ENCODE assay signal across 5 cellular contexts in genomic region chr3:47180011-47180410, GRCh38. TPM values are rescaled to one million over a fixed set of nuclear protein-coding genes. Genes with fewer than 3 reads are reported as not detected.
DNase-seq lines count a peak whose midpoint lies in the region; ATAC-seq and TF ChIP-seq lines count a peak whose summit lies in the region.
"Not testable (repeated sequence)": the region's sequence is repeated elsewhere in the genome, so short reads cannot be mapped to it uniquely, and the experiment has no call there.

No MANE protein-coding gene starts in this region.

- not testable (repeated sequence) for H3K27ac Mint-ChIP-seq in osteocyte (ENCODE audit: unreplicated experiment)

- intact Hi-C loops in right lobe of liver (cut with DNase I), result not testable (repeated sequence)

- TF ChIP-seq CTCF in HEK293 (tag by site-specific recombination; IDR thresholded peaks at IDR 0.05); right lobe of liver (IDR thresholded peaks at IDR 0.05); lung (IDR thresholded peaks at IDR 0.05; ENCODE audit: control extremely low read depth, extremely low read depth); osteocyte (IDR thresholded peaks at IDR 0.05): not testable (repeated sequence)

- not testable (repeated sequence) for H3K27me3 Mint-ChIP-seq in osteocyte (ENCODE audit: unreplicated experiment)

- TF ChIP-seq POLR2A in right lobe of liver (IDR thresholded peaks at IDR 0.05), result not testable (repeated sequence)

- H3K4me3 Mint-ChIP-seq in osteocyte (ENCODE audit: unreplicated experiment), result not testable (repeated sequence)

- CTCF ChIA-PET in HEK293 (lab: Yijun Ruan, JAX), result not testable (repeated sequence)

- H3K4me3 ChIP-seq in HEK293 (ENCODE audit: low read depth, low read length); right lobe of liver; lung: not testable (repeated sequence)

- POLR2A ChIA-PET in HEK293 (lab: Yijun Ruan, JAX), result not testable (repeated sequence)

- not testable (repeated sequence) for H3K9me3 ChIP-seq in HEK293 (ENCODE audit: control insufficient read depth, insufficient read depth, low read depth, low read length); right lobe of liver; lung (ENCODE audit: control insufficient read depth in 2 of 2, insufficient read depth in 1 of 2, low read length in 1 of 2)

- H3K36me3 ChIP-seq in HEK293 (ENCODE audit: control insufficient read depth in 2 of 2, insufficient read depth in 1 of 2, low read length in 2 of 2), result peaks cover 5 to 19% of the 10 kb centered on the region in 2 experiments; a peak in 2 of 3 replicates
- not testable (repeated sequence) for H3K36me3 ChIP-seq in right lobe of liver; lung (ENCODE audit: control insufficient read depth in 2 of 2, insufficient read depth in 2 of 2, low read length in 2 of 2)

- WGBS in right lobe of liver (ENCODE audit: insufficient coverage, low coverage, low lambda C conversion rate, missing lambda C conversion rate), result 75% methylated on average over 12 of the region's 12 CpGs
- WGBS in lung, 2 donors, result 93 to 94% methylated on average over 12 of the region's 12 CpGs

- peak; percentile 34 for ATAC-seq in left lobe of liver
- ATAC-seq in right lobe of liver, result peak in 3 of 4 donors; percentile 13 to 75 (median 55)
- not testable (repeated sequence) for ATAC-seq in lung (ENCODE audit: insufficient read depth, low FRiP score)

- H3K4me1 ChIP-seq in HEK293 (ENCODE audit: control insufficient read depth, insufficient read depth, low read length); right lobe of liver; lung (ENCODE audit: control insufficient read depth in 2 of 2, insufficient read depth in 2 of 2, low read length in 2 of 2): not testable (repeated sequence)

- not testable (repeated sequence) for H3K4me1 Mint-ChIP-seq in osteocyte (ENCODE audit: unreplicated experiment)

- H3K36me3 Mint-ChIP-seq in osteocyte (ENCODE audit: unreplicated experiment), result not testable (repeated sequence)

- H3K9me3 Mint-ChIP-seq in osteocyte (ENCODE audit: unreplicated experiment), result not testable (repeated sequence)

- DNase-seq in left lobe of liver (ENCODE audit: low spot score) (peak; percentile 62), right lobe of liver (peak in 2 of 3 donors; percentile 40 to 54), lung (ENCODE audit: low spot score) (peak; percentile 31), osteocyte (ENCODE audit: extremely low spot score, unreplicated experiment) (peak; percentile 30)

- H3K27ac ChIP-seq in HEK293 (ENCODE audit: extremely low read depth, low read depth, low read length); right lobe of liver; lung (ENCODE audit: low read depth in 1 of 2, low read length in 1 of 2): not testable (repeated sequence)

- not testable (repeated sequence) for H3K27me3 ChIP-seq in right lobe of liver; lung (ENCODE audit: control insufficient read depth, insufficient read depth)

TF ChIP-seq in HEK293, 187 proteins besides CTCF, POLR2A, EP300 and RAD21:
- TF ChIP-seq ZNF335 (tag by site-specific recombination; conservative IDR thresholded peaks at IDR 0.05), result peak; percentile 43

RNA-seq across cellular contexts. Expression of gene SETD2, which starts 16.1 kb away (rescaled TPM):
- total RNA-seq in left lobe of liver (21.5 TPM), right lobe of liver (10 to 100 TPM; 20.3 to 27.0 (median 21.9) TPM), lung (100 to 1,000 TPM in 1 of 2 donors, 10 to 100 TPM in 1; 35.3 to 107 TPM), osteocyte (45.0 and 47.1 TPM in 2 replicates)
- 10 to 100 TPM; 10.4 to 14.8 TPM for polyA plus RNA-seq in lung
